ENCODE assay signal across 12 cellular contexts in the genomic region with DNA sequence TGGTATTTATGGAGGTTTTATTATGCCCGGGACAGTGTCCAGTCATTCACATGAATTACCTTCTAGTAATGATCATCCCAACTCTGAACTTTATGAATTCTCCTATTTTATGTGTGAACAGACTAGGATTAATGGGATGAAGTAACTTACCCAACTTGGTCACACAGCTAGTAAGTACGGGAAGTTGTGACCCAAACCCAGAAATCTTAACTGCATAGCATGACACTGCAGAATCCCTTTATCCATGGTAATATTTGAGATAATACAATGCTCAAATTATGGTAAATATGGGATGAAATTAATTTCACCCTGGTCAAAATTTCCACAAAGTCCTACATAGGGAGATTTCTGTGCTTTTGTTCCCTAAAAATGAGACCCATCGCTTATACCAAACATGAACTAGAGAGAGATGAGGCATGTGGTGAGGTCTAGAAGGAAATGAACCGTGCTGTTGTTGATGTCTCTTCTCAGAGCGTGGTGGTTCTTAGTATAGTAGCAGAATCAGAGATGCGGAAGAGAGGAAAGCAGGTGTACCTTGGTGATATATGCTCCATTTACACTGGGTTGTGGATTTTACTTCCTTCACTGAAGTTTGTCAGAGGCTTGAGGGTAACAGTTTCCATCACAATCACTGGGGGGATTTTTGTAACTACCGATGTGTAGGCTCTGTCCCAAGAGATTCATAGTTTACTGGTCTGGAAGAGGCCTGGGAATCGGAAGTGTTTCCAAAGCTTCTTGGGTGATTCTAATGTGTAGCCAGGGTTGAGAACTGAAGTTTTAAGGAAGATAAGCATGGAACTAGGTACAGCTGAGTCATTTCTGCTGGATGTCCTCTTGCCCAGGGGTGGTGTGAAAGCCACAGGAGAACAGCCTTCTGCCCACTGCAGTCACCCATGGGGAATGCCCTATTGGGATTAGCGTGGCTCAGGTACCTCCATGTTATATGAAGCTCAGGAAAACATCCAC. TPM values are rescaled to one million over a fixed set of nuclear protein-coding genes. Genes with fewer than 3 reads are reported as not detected.
DNase-seq lines count a peak whose midpoint lies in the region; ATAC-seq, FAIRE-seq and TF ChIP-seq lines count a peak whose summit lies in the region.
"Had no signal": no experiment of that assay in that cellular context is flagged by ENCODE, and none has a peak within 500 bp of the region (broad histone marks: within the 10 kb centered on the region; RNA-seq: fewer than 3 reads in every experiment).

No MANE protein-coding gene starts in this region.

- no peaks in the 10 kb centered on the region for H3K9me3 ChIP-seq in OCI-LY3 (ENCODE audit: insufficient read depth, low read length)

- peak; percentile 32 for DNase-seq in activated naive CD4-positive, alpha-beta T cell treated with anti-CD3 and anti-CD28 coated beads, Interleukin-2, amount 10 ng/mL, durations not matched to agents 7 days and 5 days
- no peak for DNase-seq in activated naive CD4-positive, alpha-beta T cell treated with anti-CD3 and anti-CD28 coated beads, Interleukin-2, amount 50 U/mL, for 16 hours
- no peak for DNase-seq in stimulated activated naive CD8-positive, alpha-beta T cell treated with anti-CD3 and anti-CD28 coated beads, Interleukin-15, amount 100 ng/mL, for 72 hours
- DNase-seq in urothelium cell line (ENCODE audit: low spot score) (no peak), HFFc6 (no peak), AML-193 (lab: John Stamatoyannopoulos, UW) (no peak)
- DNase-seq: activated CD8-positive, alpha-beta memory T cell treated with anti-CD3 and anti-CD28 coated beads, Interleukin-2, amount 50 U/mL, for 48 hours; NK-92 treated with Interleukin-12 subunit alpha and Interleukin-12 subunit beta, amount 100 ng/mL, for 24 hours had no signal

- ATAC-seq in HG02759 (IDR thresholded peaks at IDR 0.05; ENCODE audit: unreplicated experiment) = peak; percentile 86
- peak; percentile 74 for ATAC-seq in stimulated activated naive CD8-positive, alpha-beta T cell treated with anti-CD3 and anti-CD28 coated beads, Interleukin-15, amount 100 ng/mL, for 72 hours

- H3K36me3 ChIP-seq in OCI-LY3 (replicated peaks; ENCODE audit: low read depth, low read length) = no peaks in the 10 kb centered on the region

- peaks cover 58% of the 10 kb centered on the region for H3K4me1 Mint-ChIP-seq in activated naive CD4-positive, alpha-beta T cell treated with anti-CD3 and anti-CD28 coated beads, Interleukin-2, amount 10 ng/mL, durations not matched to agents 7 days and 5 days
- peaks cover 49% of the 10 kb centered on the region for H3K4me1 Mint-ChIP-seq in stimulated activated naive CD8-positive, alpha-beta T cell treated with anti-CD3 and anti-CD28 coated beads, Interleukin-15, amount 100 ng/mL, for 72 hours
- H3K4me1 Mint-ChIP-seq in HFFc6 (ENCODE audit: low read depth) = peaks cover 35% of the 10 kb centered on the region

- no peak overlapping the region for H3K4me3 Mint-ChIP-seq in activated naive CD4-positive, alpha-beta T cell treated with anti-CD3 and anti-CD28 coated beads, Interleukin-2, amount 10 ng/mL, durations not matched to agents 7 days and 5 days
- peak overlapping the region; percentile 59 to 75 for H3K4me3 Mint-ChIP-seq in stimulated activated naive CD8-positive, alpha-beta T cell treated with anti-CD3 and anti-CD28 coated beads, Interleukin-15, amount 100 ng/mL, for 72 hours
- H3K4me3 Mint-ChIP-seq in HFFc6 = no peak overlapping the region

- H3K9ac ChIP-seq in OCI-LY3 (ENCODE audit: low read length) = peak overlapping the region; percentile 44; the same call in 1 of the 2 replicates

- H3K27ac ChIP-seq in OCI-LY3 (ENCODE audit: low read length) = peak overlapping the region; percentile 81
- H3K27ac ChIP-seq: epithelial cell of prostate had no signal

- H3K4me3 ChIP-seq in OCI-LY3 (ENCODE audit: low read length) = peak overlapping the region; percentile 30; the same call in 1 of the 2 replicates

- H2AFZ ChIP-seq in OCI-LY3 (ENCODE audit: low read depth, low read length) = peak overlapping the region; percentile 47

- peak overlapping the region; percentile 60 for H3K4me2 ChIP-seq in OCI-LY3 (ENCODE audit: low read length)

- peaks cover 3% of the 10 kb centered on the region for H3K9me3 Mint-ChIP-seq in activated naive CD4-positive, alpha-beta T cell treated with anti-CD3 and anti-CD28 coated beads, Interleukin-2, amount 10 ng/mL, durations not matched to agents 7 days and 5 days
- no peaks in the 10 kb centered on the region for H3K9me3 Mint-ChIP-seq in stimulated activated naive CD8-positive, alpha-beta T cell treated with anti-CD3 and anti-CD28 coated beads, Interleukin-15, amount 100 ng/mL, for 72 hours
- no peaks in the 10 kb centered on the region for H3K9me3 Mint-ChIP-seq in HFFc6

- H3K36me3 Mint-ChIP-seq in activated naive CD4-positive, alpha-beta T cell treated with anti-CD3 and anti-CD28 coated beads, Interleukin-2, amount 10 ng/mL, durations not matched to agents 7 days and 5 days = peaks cover 8% of the 10 kb centered on the region
- no peaks in the 10 kb centered on the region for H3K36me3 Mint-ChIP-seq in HFFc6 (ENCODE audit: low read depth)

- TF ChIP-seq CTCF in OCI-LY3 (IDR thresholded peaks at IDR 0.05; ENCODE audit: low read depth, low read length) (no peak), HFFc6 (IDR thresholded peaks at IDR 0.05) (no peak)

- CTCF ChIA-PET in activated naive CD4-positive, alpha-beta T cell treated with anti-CD3 and anti-CD28 coated beads, Interleukin-2, amount 10 ng/mL, durations not matched to agents 7 days and 5 days (lab: Charles Lee) = interaction anchor here (0.9 to 1.4 kb wide), 2 partner anchors 94 to 128 kb away, joined by 3 read pairs; no protein-coding TSS in a partner anchor

- H4K20me1 ChIP-seq in OCI-LY3 (ENCODE audit: insufficient read depth, low read length) = no peaks in the 10 kb centered on the region

- no peaks in the 10 kb centered on the region for H3K79me2 ChIP-seq in OCI-LY3 (ENCODE audit: low read length)

- no peaks in the 10 kb centered on the region for H3K27me3 ChIP-seq in OCI-LY3 (ENCODE audit: low read depth, low read length)

- H3K4me1 ChIP-seq in OCI-LY3 (ENCODE audit: low read length) = peaks cover 53% of the 10 kb centered on the region

- FAIRE-seq in urothelium cell line (lab: Jason Lieb, UNC) = no peak

- no peaks in the 10 kb centered on the region for H3K27me3 Mint-ChIP-seq in activated naive CD4-positive, alpha-beta T cell treated with anti-CD3 and anti-CD28 coated beads, Interleukin-2, amount 10 ng/mL, durations not matched to agents 7 days and 5 days
- no peaks in the 10 kb centered on the region for H3K27me3 Mint-ChIP-seq in stimulated activated naive CD8-positive, alpha-beta T cell treated with anti-CD3 and anti-CD28 coated beads, Interleukin-15, amount 100 ng/mL, for 72 hours
- no peaks in the 10 kb centered on the region for H3K27me3 Mint-ChIP-seq in HFFc6 (ENCODE audit: insufficient read depth)

- H3K27ac Mint-ChIP-seq in activated naive CD4-positive, alpha-beta T cell treated with anti-CD3 and anti-CD28 coated beads, Interleukin-2, amount 10 ng/mL, durations not matched to agents 7 days and 5 days = peak overlapping the region; percentile 94
- peak overlapping the region; percentile 89 to 96 for H3K27ac Mint-ChIP-seq in stimulated activated naive CD8-positive, alpha-beta T cell treated with anti-CD3 and anti-CD28 coated beads, Interleukin-15, amount 100 ng/mL, for 72 hours
- H3K27ac Mint-ChIP-seq in HFFc6 = no peak overlapping the region

RNA-seq across cellular contexts. Expression of a gene that starts 30.2 kb away (rescaled TPM):
- total RNA-seq in HFFc6 (2021; fragmentation: NEBNext Ultra II Directional; extraction: Animal tissue kit (Norgen Biotek cat#: 25700)) = not detected
- total RNA-seq: mesenteric fat pad had no signal

Comparison
In these comparisons a context has a peak if more than half of its experiments do, and no peak if none do; other contexts are left out.
1. H3K4me3 Mint-ChIP-seq: peak in stimulated activated naive CD8-positive, alpha-beta T cell treated with anti-CD3 and anti-CD28 coated beads, Interleukin-15, amount 100 ng/mL, for 72 hours (2 of 2); none in activated naive CD4-positive, alpha-beta T cell treated with anti-CD3 and anti-CD28 coated beads, Interleukin-2, amount 10 ng/mL, durations not matched to agents 7 days and 5 days (single experiment) and HFFc6 (single experiment).